Comparison of ENCODE assay signal across 22 cellular contexts in genomic region chr10:48779077-48779476, GRCh38.
"Had no signal": no experiment of that assay in that cellular context is flagged by ENCODE, and none has a peak within 500 bp of the region (broad histone marks: within the 10 kb centered on the region; RNA-seq: fewer than 3 reads in every experiment).

No MANE protein-coding gene starts in this region.

- H3K27ac Mint-ChIP-seq: activated CD4-positive, alpha-beta T cell treated with anti-CD3 and anti-CD28 coated beads for 36 hours; activated naive CD4-positive, alpha-beta T cell treated with anti-CD3 and anti-CD28 coated beads for 36 hours; activated naive CD8-positive, alpha-beta T cell; brain had no signal

- H3K4me3 Mint-ChIP-seq: activated CD4-positive, alpha-beta T cell treated with anti-CD3 and anti-CD28 coated beads for 36 hours; activated naive CD4-positive, alpha-beta T cell treated with anti-CD3 and anti-CD28 coated beads for 36 hours; activated naive CD8-positive, alpha-beta T cell; activated T-cell treated with anti-CD3 and anti-CD28 coated beads, Interleukin-2, amount 50 U/mL, for 4 hours; brain; IgD-negative memory B cell had no signal

- H3K27ac ChIP-seq: VCaP had no signal

- DNase-seq: activated CD4-positive, alpha-beta T cell treated with anti-CD3 and anti-CD28 coated beads for 36 hours; activated CD4-positive, alpha-beta T cell treated with anti-CD3 and anti-CD28 coated beads, Interleukin-2, amount 50 U/mL, for 1 hour; activated CD4-positive, CD25-positive, alpha-beta regulatory T cell; activated gamma-delta T cell; activated naive CD4-positive, alpha-beta T cell treated with anti-CD3 and anti-CD28 coated beads for 36 hours; activated T-cell treated with anti-CD3 and anti-CD28 coated beads, Interleukin-2, amount 50 U/mL, for 4 hours; amygdala; KG1; NCI-H1048; NCI-H1694; NCI-H2029; NCI-H2107; NCI-H2171 treated with DMSO at 0.1 percent for 48 hours; NCI-H226; NCI-H526; NCI-H82; SIG-M5; T-helper 1 cell had no signal

- ATAC-seq: activated CD4-positive, alpha-beta T cell treated with anti-CD3 and anti-CD28 coated beads for 36 hours; activated T-cell treated with anti-CD3 and anti-CD28 coated beads, Interleukin-2, amount 50 U/mL, for 4 hours had no signal

- H3K4me1 Mint-ChIP-seq: activated CD4-positive, alpha-beta T cell treated with anti-CD3 and anti-CD28 coated beads for 36 hours; brain; IgD-negative memory B cell had no signal

- H3K36me3 Mint-ChIP-seq: activated naive CD8-positive, alpha-beta T cell; brain had no signal

- H3K9me3 Mint-ChIP-seq: activated naive CD4-positive, alpha-beta T cell treated with anti-CD3 and anti-CD28 coated beads for 36 hours; activated T-cell treated with anti-CD3 and anti-CD28 coated beads, Interleukin-2, amount 50 U/mL, for 4 hours; brain; IgD-negative memory B cell had no signal

- H3K27me3 Mint-ChIP-seq: activated CD4-positive, alpha-beta T cell treated with anti-CD3 and anti-CD28 coated beads for 36 hours; activated naive CD8-positive, alpha-beta T cell; IgD-negative memory B cell had no signal
